8 cellular contexts compared by ENCODE assay signal in the genomic region with DNA sequence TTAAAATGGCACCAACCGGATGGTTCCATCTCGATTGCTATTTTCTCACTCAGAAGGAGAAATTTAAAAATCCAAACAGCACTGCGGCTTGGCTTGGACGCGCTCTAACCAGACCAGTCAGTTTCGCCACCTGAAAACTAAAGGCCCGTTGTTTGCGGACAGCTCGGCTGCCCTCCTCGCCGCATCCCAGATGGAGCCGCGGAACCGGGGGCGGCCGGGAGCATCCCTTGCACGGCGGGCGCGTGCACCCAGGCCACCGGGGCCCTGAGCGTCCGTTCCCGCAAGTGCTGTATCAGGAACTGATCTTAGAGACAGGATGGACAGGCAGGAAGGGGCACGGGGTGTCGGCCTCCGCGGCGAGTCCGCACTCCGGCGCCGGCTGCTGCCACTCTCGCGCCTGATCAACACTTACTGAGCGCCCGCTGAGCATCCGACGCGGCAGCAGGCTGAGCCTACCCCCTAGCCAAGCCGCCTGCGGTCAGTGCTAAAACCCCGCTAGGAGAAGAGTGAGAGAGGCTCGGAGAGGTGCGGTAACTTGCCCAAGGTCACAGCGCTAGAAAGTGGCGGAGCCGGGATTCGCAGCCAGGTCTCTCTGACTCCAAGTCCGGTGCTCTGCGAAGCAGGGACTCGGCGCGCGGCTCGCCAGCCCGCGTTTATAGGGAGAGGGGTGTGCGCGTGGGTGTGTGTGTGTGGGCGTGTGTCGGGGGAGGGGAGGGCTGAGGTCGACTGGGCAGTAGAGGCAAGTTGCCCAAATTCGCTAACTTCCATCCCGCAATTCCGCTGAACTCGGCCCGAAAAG. TPM values are rescaled to one million over a fixed set of nuclear protein-coding genes. Genes with fewer than 3 reads are reported as not detected.
DNase-seq lines count a peak whose midpoint lies in the region; ATAC-seq and TF ChIP-seq lines count a peak whose summit lies in the region.

A gene with protein sequence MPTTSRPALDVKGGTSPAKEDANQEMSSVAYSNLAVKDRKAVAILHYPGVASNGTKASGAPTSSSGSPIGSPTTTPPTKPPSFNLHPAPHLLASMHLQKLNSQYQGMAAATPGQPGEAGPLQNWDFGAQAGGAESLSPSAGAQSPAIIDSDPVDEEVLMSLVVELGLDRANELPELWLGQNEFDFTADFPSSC (minus strand): TSS at position 629 of the 799 bp plus-strand sequence. CDS start 3,045 bp downstream, outside the sequence.

- H3K27ac ChIP-seq in brain microvascular endothelial cell: no peak within 1 kb of the TSS
- H3K27ac ChIP-seq in uterus: no peak within 1 kb of the TSS

- DNase-seq in ELF-1 (ENCODE audit: low read depth, low spot score): peak; percentile 69
- peak; percentile 75 for DNase-seq in NCI-H69 (lab: John Stamatoyannopoulos, UW)
- no peak for DNase-seq in brain microvascular endothelial cell
- DNase-seq in mesenteric fat pad (ENCODE audit: low spot score): peak; percentile 86
- DNase-seq in uterus: no peak
- no peak for DNase-seq in stimulated activated CD4-positive, alpha-beta T cell treated with anti-CD3 and anti-CD28 coated beads, Interleukin-4, amount 100 ng/mL, for 4 hours

- in situ Hi-C loops in brain microvascular endothelial cell (cut with HindIII; ENCODE audit: low pct_ligation_motif_present, low sequenced_read_pairs): no loop called here

- intact Hi-C loops in uterus (cut with DNase I; ENCODE audit: low total_unique reads): no loop called here

- TF ChIP-seq POLR2A in uterus (IDR thresholded peaks at IDR 0.05): no peak

- peak within 1 kb of the TSS; percentile 55 for H3K4me3 ChIP-seq in brain microvascular endothelial cell (ENCODE audit: low read depth, low read length)
- H3K4me3 ChIP-seq in uterus: peak within 1 kb of the TSS; percentile 35 to 42

- no peaks in the 10 kb centered on the region for H3K9me3 ChIP-seq in uterus

- no peaks in the 10 kb centered on the region for H3K36me3 ChIP-seq in brain microvascular endothelial cell (replicated peaks)
- H3K36me3 ChIP-seq in uterus: no peaks in the 10 kb centered on the region

- H3K27me3 ChIP-seq in brain microvascular endothelial cell (replicated peaks): peaks cover 84% of the 10 kb centered on the region
- peaks cover 8 to 18% of the 10 kb centered on the region in 2 donors for H3K27me3 ChIP-seq in uterus

- TF ChIP-seq CTCF in brain microvascular endothelial cell (IDR thresholded peaks at IDR 0.05; ENCODE audit: low read depth, low read length, missing control alignments) (no peak), uterus (IDR thresholded peaks at IDR 0.05) (no peak)

- no peak for ATAC-seq in GM18870 (IDR thresholded peaks at IDR 0.05; ENCODE audit: unreplicated experiment)
- ATAC-seq in GM21447 (IDR thresholded peaks at IDR 0.05; ENCODE audit: unreplicated experiment): no peak

- H3K4me1 ChIP-seq in uterus: peaks cover 0 to 13% of the 10 kb centered on the region in 2 donors

RNA-seq across cellular contexts. Expression of the gene that starts here (rescaled TPM):
- total RNA-seq in mesenteric fat pad (4.1 TPM), uterus (10 to 100 TPM in 1 of 4 donors, not detected in 3; 14.5 TPM)

Comparison
In these comparisons a context has a peak if more than half of its experiments do, and no peak if none do; other contexts are left out.
1. DNase-seq: peak in ELF-1 (single experiment), NCI-H69 (single experiment) and mesenteric fat pad (single experiment); none in brain microvascular endothelial cell (single experiment), uterus (0 of 2) and stimulated activated CD4-positive, alpha-beta T cell treated with anti-CD3 and anti-CD28 coated beads, Interleukin-4, amount 100 ng/mL, for 4 hours (0 of 2).